22 cellular contexts compared by ENCODE assay signal in genomic region chr6:5208491-5208890, GRCh38. TPM values are rescaled to one million over a fixed set of nuclear protein-coding genes. Genes with fewer than 3 reads are reported as not detected.
DNase-seq lines count a peak whose midpoint lies in the region; ATAC-seq and TF ChIP-seq lines count a peak whose summit lies in the region.
"Had no signal": no experiment of that assay in that cellular context is flagged by ENCODE, and none has a peak within 500 bp of the region (broad histone marks: within the 10 kb centered on the region; RNA-seq: fewer than 3 reads in every experiment).

No MANE protein-coding gene starts in this region.

- H3K36me3 ChIP-seq in OCI-LY3 (replicated peaks; ENCODE audit: low read depth, low read length) (no peaks in the 10 kb centered on the region), fibroblast of lung (ENCODE audit: control insufficient read depth, insufficient read depth, low read length) (no peaks in the 10 kb centered on the region), rectal smooth muscle tissue (ENCODE audit: control insufficient read depth, insufficient read depth, low read length) (no peaks in the 10 kb centered on the region), colonic mucosa (no peaks in the 10 kb centered on the region)
- H3K36me3 ChIP-seq: pancreas had no signal

- intact Hi-C loops in colonic mucosa (cut with DNase I) = no loop called here

- DNase-seq in AG09309 (ENCODE audit: low read depth) = peak; percentile 47
- DNase-seq in fibroblast of lung (ENCODE audit: low read depth in 2 of 2) = peak; percentile 5 to 15
- no peak for DNase-seq in colonic mucosa
- no peak for DNase-seq in NCI-H510A treated with DMSO at 0.1 percent for 48 hours (lab: John Stamatoyannopoulos, UW)
- DNase-seq: activated naive CD4-positive, alpha-beta T cell treated with anti-CD3 and anti-CD28 coated beads, Interleukin-2, amount 10 ng/mL, durations not matched to agents 7 days and 5 days; activated T-cell treated with anti-CD3 and anti-CD28 coated beads, Interleukin-2, amount 50 U/mL, for 48 hours; CD4-positive, alpha-beta T cell; cortex of kidney; DMS79; Karpas-422; mammary epithelial cell; naive B cell; NCI-H2029; pancreas; SK-N-SH; stimulated activated CD4-positive, alpha-beta T cell treated with anti-CD3 and anti-CD28 coated beads, Interleukin-2, amount 100 ng/mL, for 24 hours; stimulated activated naive CD8-positive, alpha-beta T cell treated with anti-CD3 and anti-CD28 coated beads, Interleukin-15, amount 100 ng/mL, for 72 hours; T1000 had no signal

- H3K79me2 ChIP-seq in OCI-LY3 (ENCODE audit: low read length) (no peaks in the 10 kb centered on the region), fibroblast of lung (ENCODE audit: control insufficient read depth, insufficient read depth, low read length) (no peaks in the 10 kb centered on the region)

- no peak overlapping the region for H3K4me3 ChIP-seq in AG09309 (ENCODE audit: control insufficient read depth, low read depth, low read length)
- no peak overlapping the region for H3K4me3 ChIP-seq in OCI-LY3 (ENCODE audit: low read length)
- H3K4me3 ChIP-seq in fibroblast of lung (replicated peaks in 1 of 4; ENCODE audit: control extremely low read depth in 1 of 4, insufficient read depth in 1 of 4, low read depth in 3 of 4, low read length in 4 of 4) = no peak overlapping the region
- no peak overlapping the region for H3K4me3 ChIP-seq in rectal smooth muscle tissue (ENCODE audit: low read length)
- no peak overlapping the region for H3K4me3 ChIP-seq in colonic mucosa
- H3K4me3 ChIP-seq: pancreas had no signal

- H3K27ac ChIP-seq in OCI-LY3 (ENCODE audit: low read length) = no peak overlapping the region
- H3K27ac ChIP-seq in fibroblast of lung (ENCODE audit: insufficient read depth, low read length) = peak overlapping the region; percentile 13
- peak overlapping the region; percentile 58 for H3K27ac ChIP-seq in rectal smooth muscle tissue (ENCODE audit: low read depth, low read length)
- H3K27ac ChIP-seq in colonic mucosa = no peak overlapping the region
- H3K27ac ChIP-seq: pancreas had no signal

- H3K9ac ChIP-seq in OCI-LY3 (ENCODE audit: low read length) (no peak overlapping the region), fibroblast of lung (ENCODE audit: insufficient read depth, low read length) (no peak overlapping the region), rectal smooth muscle tissue (ENCODE audit: low read length) (no peak overlapping the region), colonic mucosa (ENCODE audit: low read depth in 2 of 2, low read length in 2 of 2) (no peak overlapping the region)
- H3K9ac ChIP-seq: SK-N-SH had no signal

- no peaks in the 10 kb centered on the region for H3K27me3 ChIP-seq in OCI-LY3 (ENCODE audit: low read depth, low read length)
- no peaks in the 10 kb centered on the region for H3K27me3 ChIP-seq in fibroblast of lung (ENCODE audit: control insufficient read depth, insufficient read depth, low read length)
- no peaks in the 10 kb centered on the region for H3K27me3 ChIP-seq in rectal smooth muscle tissue (ENCODE audit: control insufficient read depth, insufficient read depth, low read length)
- no peaks in the 10 kb centered on the region for H3K27me3 ChIP-seq in colonic mucosa
- H3K27me3 ChIP-seq: pancreas had no signal

- H3K4me2 ChIP-seq in OCI-LY3 (ENCODE audit: low read length) (peak overlapping the region; percentile 58), fibroblast of lung (ENCODE audit: extremely low read depth, insufficient read depth, low read length) (peak overlapping the region; percentile 11)
- H3K4me2 ChIP-seq: SK-N-SH had no signal

- TF ChIP-seq CTCF in AG09309 (IDR thresholded peaks at IDR 0.05; ENCODE audit: control insufficient read depth, insufficient read depth, low read depth, low read length, missing control alignments) = no peak
- no peak for TF ChIP-seq CTCF in OCI-LY3 (IDR thresholded peaks at IDR 0.05; ENCODE audit: low read depth, low read length)
- TF ChIP-seq CTCF in fibroblast of lung (conservative IDR thresholded peaks at IDR 0.05 in 1 of 2, IDR thresholded peaks at IDR 0.05 in 1 of 2; ENCODE audit: low read depth in 1 of 2, low read length in 2 of 2) = no peak
- TF ChIP-seq CTCF in colonic mucosa (IDR thresholded peaks at IDR 0.05) = no peak

- H3K4me1 ChIP-seq in OCI-LY3 (ENCODE audit: low read length) (peaks cover 13% of the 10 kb centered on the region), fibroblast of lung (ENCODE audit: control insufficient read depth, extremely low read depth, insufficient read depth, low read length) (peaks cover 10% of the 10 kb centered on the region), rectal smooth muscle tissue (ENCODE audit: control insufficient read depth, insufficient read depth, low read length) (peaks cover 41% of the 10 kb centered on the region), colonic mucosa (no peaks in the 10 kb centered on the region)

- ATAC-seq in GM18861 (IDR thresholded peaks at IDR 0.05; ENCODE audit: unreplicated experiment) (no peak), GM18868 (IDR thresholded peaks at IDR 0.05; ENCODE audit: unreplicated experiment) (no peak)
- ATAC-seq: pancreas; stimulated activated naive CD8-positive, alpha-beta T cell treated with anti-CD3 and anti-CD28 coated beads, Interleukin-15, amount 100 ng/mL, for 72 hours had no signal

- H2AFZ ChIP-seq in OCI-LY3 (ENCODE audit: low read depth, low read length) = no peak overlapping the region
- H2AFZ ChIP-seq in fibroblast of lung (ENCODE audit: low read length) = no peak overlapping the region

- H3K9me3 ChIP-seq in OCI-LY3 (ENCODE audit: insufficient read depth, low read length) = no peaks in the 10 kb centered on the region
- no peaks in the 10 kb centered on the region for H3K9me3 ChIP-seq in fibroblast of lung (ENCODE audit: control insufficient read depth, insufficient read depth, low read depth, low read length)
- no peaks in the 10 kb centered on the region for H3K9me3 ChIP-seq in colonic mucosa
- H3K9me3 ChIP-seq: pancreas, SK-N-SH had no signal

- no peaks in the 10 kb centered on the region for H4K20me1 ChIP-seq in OCI-LY3 (ENCODE audit: insufficient read depth, low read length)
- H4K20me1 ChIP-seq in fibroblast of lung (ENCODE audit: control insufficient read depth, extremely low read depth, insufficient read depth, low read length) = no peaks in the 10 kb centered on the region

RNA-seq across cellular contexts. Expression of gene LYRM4, which starts 52.3 kb away (rescaled TPM):
- total RNA-seq in fibroblast of lung = 14.5 and 18.0 TPM in 2 replicates
- 30.3 and 31.9 TPM in 2 replicates for polyA plus RNA-seq in fibroblast of lung
- 27.4 and 29.6 TPM in 2 replicates for polyA plus RNA-seq in fibroblast of lung (2012)
- 13.6 and 15.8 TPM in 2 replicates for polyA minus RNA-seq in fibroblast of lung (ENCODE audit: low replicate concordance)
- 10 to 100 TPM; 14.0 to 17.4 TPM for total RNA-seq in colonic mucosa

RNA-seq across cellular contexts. Expression of gene FARS2, which starts 52.8 kb away (rescaled TPM):
- total RNA-seq in fibroblast of lung (18.5 and 22.6 TPM in 2 replicates), colonic mucosa (10 to 100 TPM; 14.7 to 23.0 TPM)
- 11.0 and 16.6 TPM in 2 replicates for polyA plus RNA-seq in fibroblast of lung
- polyA plus RNA-seq in fibroblast of lung (2012) = 9.9 and 13.9 TPM in 2 replicates
- 18.1 and 31.6 TPM in 2 replicates for polyA minus RNA-seq in fibroblast of lung (ENCODE audit: low replicate concordance)

Comparison
In these comparisons a context has a peak if more than half of its experiments do, and no peak if none do; other contexts are left out.
1. DNase-seq: peak in AG09309 (single experiment) and fibroblast of lung (2 of 2); none in colonic mucosa (single experiment) and NCI-H510A treated with DMSO at 0.1 percent for 48 hours (single experiment).
2. H3K27ac ChIP-seq: peak in fibroblast of lung (single experiment) and rectal smooth muscle tissue (single experiment); none in OCI-LY3 (single experiment) and colonic mucosa (single experiment).